Comparison of ENCODE assay signal across 15 cellular contexts in genomic region chr16:89242795-89243200, GRCh38. TPM values are rescaled to one million over a fixed set of nuclear protein-coding genes. Genes with fewer than 3 reads are reported as not detected.
DNase-seq lines count a peak whose midpoint lies in the region; ATAC-seq and TF ChIP-seq lines count a peak whose summit lies in the region.
"Had no signal": no experiment of that assay in that cellular context is flagged by ENCODE, and none has a peak within 500 bp of the region (broad histone marks: within the 10 kb centered on the region; RNA-seq: fewer than 3 reads in every experiment).

No MANE protein-coding gene starts in this region.

- H3K9me2 ChIP-seq in PC-9 (ENCODE audit: insufficient read depth), result no peaks in the 10 kb centered on the region

- no peaks in the 10 kb centered on the region for H3K9me3 ChIP-seq in PC-9 (ENCODE audit: insufficient read depth, low read depth)

- POLR2A ChIA-PET in PC-9 (lab: Charles Lee; ENCODE audit: unreplicated experiment), result interaction anchor here (0.6 kb wide), 1 partner anchor 140 kb away, joined by 3 read pairs; no protein-coding TSS in a partner anchor

- no peak for TF ChIP-seq CTCF in PC-9 (conservative IDR thresholded peaks at IDR 0.05)

- H3K27ac Mint-ChIP-seq in stimulated activated naive CD8-positive, alpha-beta T cell treated with anti-CD3 and anti-CD28 coated beads, Interleukin-15, amount 100 ng/mL, for 72 hours, result peak overlapping the region in 1 of 2 donors; percentile 75
- peak overlapping the region; percentile 10 for H3K27ac Mint-ChIP-seq in dendritic cell treated with granulocyte-macrophage colony-stimulating factor and Interleukin-4, amounts not matched to agents 40 ng/mL and 50 ng/mL, for 4 days

- H3K36me3 ChIP-seq in PC-9 (ENCODE audit: low read depth), result no peaks in the 10 kb centered on the region

- H3K79me2 ChIP-seq in PC-9 (ENCODE audit: low read depth), result peaks cover 6% of the 10 kb centered on the region

- no peaks in the 10 kb centered on the region for H3K27me3 ChIP-seq in PC-9 (ENCODE audit: insufficient read depth, low read depth)

- H3K27me3 Mint-ChIP-seq in stimulated activated naive CD8-positive, alpha-beta T cell treated with anti-CD3 and anti-CD28 coated beads, Interleukin-15, amount 100 ng/mL, for 72 hours, result no peaks in the 10 kb centered on the region
- peaks cover 27% of the 10 kb centered on the region for H3K27me3 Mint-ChIP-seq in dendritic cell treated with granulocyte-macrophage colony-stimulating factor and Interleukin-4, amounts not matched to agents 40 ng/mL and 50 ng/mL, for 4 days

- H3K4me3 Mint-ChIP-seq in stimulated activated naive CD8-positive, alpha-beta T cell treated with anti-CD3 and anti-CD28 coated beads, Interleukin-15, amount 100 ng/mL, for 72 hours, result peak overlapping the region; percentile 9 to 49
- no peak overlapping the region for H3K4me3 Mint-ChIP-seq in dendritic cell treated with granulocyte-macrophage colony-stimulating factor and Interleukin-4, amounts not matched to agents 40 ng/mL and 50 ng/mL, for 4 days

- no peak overlapping the region for H3K4me2 ChIP-seq in PC-9
- H3K4me2 ChIP-seq: KMS-11 had no signal

- peaks cover 11% of the 10 kb centered on the region for H3K36me3 Mint-ChIP-seq in dendritic cell treated with granulocyte-macrophage colony-stimulating factor and Interleukin-4, amounts not matched to agents 40 ng/mL and 50 ng/mL, for 4 days (ENCODE audit: low read depth)

- no peak overlapping the region for H3K4me3 ChIP-seq in PC-9

- no peaks in the 10 kb centered on the region for H4K20me1 ChIP-seq in PC-9 (ENCODE audit: insufficient read depth)

- ATAC-seq in stimulated activated naive CD8-positive, alpha-beta T cell treated with anti-CD3 and anti-CD28 coated beads, Interleukin-15, amount 100 ng/mL, for 72 hours, result no peak
- ATAC-seq in stimulated activated naive CD8-positive, alpha-beta T cell treated with anti-CD3 and anti-CD28 coated beads, Interleukin-15, Interleukin-2, amounts not matched to agents 100 U/mL and 50 U/mL, for 24 hours, result no peak
- ATAC-seq: esophagus mucosa, HCT116 had no signal

- CTCF ChIA-PET in PC-9 (lab: Charles Lee), result no interaction called here

- no peak overlapping the region for H2AFZ ChIP-seq in PC-9

- DNase-seq in stimulated activated naive CD8-positive, alpha-beta T cell treated with anti-CD3 and anti-CD28 coated beads, Interleukin-15, amount 100 ng/mL, for 72 hours, result no peak
- no peak for DNase-seq in stimulated activated naive CD8-positive, alpha-beta T cell treated with anti-CD3 and anti-CD28 coated beads, Interleukin-15, Interleukin-2, amounts not matched to agents 100 U/mL and 50 U/mL, for 24 hours
- DNase-seq in PC-9 (no peak), NCI-H82 treated with DMSO at 0.1 percent for 48 hours (lab: John Stamatoyannopoulos, UW; ENCODE audit: unreplicated experiment) (no peak), superior temporal gyrus (ENCODE audit: extremely low spot score) (no peak), substantia nigra (lab: John Stamatoyannopoulos, UW) (no peak)
- DNase-seq: aorta, dermis blood vessel endothelial cell, NCI-H1417 had no signal

- H3F3A ChIP-seq in PC-9 (ENCODE audit: insufficient read depth, low read depth), result peaks cover 40% of the 10 kb centered on the region; the same call in 1 of the 2 replicates

- no peaks in the 10 kb centered on the region for H3K4me1 ChIP-seq in PC-9 (replicated peaks; ENCODE audit: insufficient read depth)

- peaks cover 45% of the 10 kb centered on the region for H3K4me1 Mint-ChIP-seq in stimulated activated naive CD8-positive, alpha-beta T cell treated with anti-CD3 and anti-CD28 coated beads, Interleukin-15, amount 100 ng/mL, for 72 hours
- peaks cover 23% of the 10 kb centered on the region for H3K4me1 Mint-ChIP-seq in dendritic cell treated with granulocyte-macrophage colony-stimulating factor and Interleukin-4, amounts not matched to agents 40 ng/mL and 50 ng/mL, for 4 days (ENCODE audit: low read depth)

- intact Hi-C loops in PC-9 (cut with micrococcal nuclease; ENCODE audit: unreplicated experiment), result loop anchor here (10.0 kb wide), 1 partner anchor 462 kb away; the partner anchor contains the start of gene SPATA2L
- intact Hi-C loops in dendritic cell treated with granulocyte-macrophage colony-stimulating factor and Interleukin-4, amounts not matched to agents 40 ng/mL and 50 ng/mL, for 4 days (cut with micrococcal nuclease), result no loop called here

- TSS peak; percentile 8 for BruUV-seq in PC-9 (replicated peaks; lab: Mats Ljungman, UMichigan)

- H3K27ac ChIP-seq in PC-9 (no peak overlapping the region), substantia nigra (ENCODE audit: low read depth, low read length, poor library complexity, severe bottlenecking) (no peak overlapping the region)
- H3K27ac ChIP-seq: C4-2B, KMS-11, VCaP had no signal

- no peaks in the 10 kb centered on the region for H3K9me3 Mint-ChIP-seq in stimulated activated naive CD8-positive, alpha-beta T cell treated with anti-CD3 and anti-CD28 coated beads, Interleukin-15, amount 100 ng/mL, for 72 hours
- no peaks in the 10 kb centered on the region for H3K9me3 Mint-ChIP-seq in dendritic cell treated with granulocyte-macrophage colony-stimulating factor and Interleukin-4, amounts not matched to agents 40 ng/mL and 50 ng/mL, for 4 days

RNA-seq across cellular contexts. Expression of gene ZNF778, which starts 25.3 kb away (rescaled TPM):
- total RNA-seq in PC-9 (2021), result 9.5 and 15.7 TPM in 2 replicates

RNA-seq across cellular contexts. Expression of gene SLC22A31, which starts 42.5 kb away (rescaled TPM):
- 2.5 and 5.4 TPM in 2 replicates for total RNA-seq in PC-9 (2021)
- total RNA-seq: dermis blood vessel endothelial cell, esophagus mucosa had no signal
